In genomic region chr1:84892657-84893618, GRCh38 we compare ENCODE assay signal across 8 cellular contexts. TPM values are rescaled to one million over a fixed set of nuclear protein-coding genes. Genes with fewer than 3 reads are reported as not detected.
DNase-seq lines count a peak whose midpoint lies in the region; ATAC-seq and TF ChIP-seq lines count a peak whose summit lies in the region.

TSS of gene LPAR3 (minus strand) at chr1:84893206. CDS start at chr1:84866120, 27,086 bp downstream.

- no peaks in the 10 kb centered on the region for H3K27me3 Mint-ChIP-seq in MCF 10A (ENCODE audit: insufficient read depth, unreplicated experiment)

- H3K4me3 Mint-ChIP-seq in MCF 10A (ENCODE audit: unreplicated experiment): peak within 1 kb of the TSS; percentile 65

- no peak within 1 kb of the TSS for H3K27ac Mint-ChIP-seq in MCF 10A (ENCODE audit: low read depth, unreplicated experiment)

- TF ChIP-seq EP300 in suprapubic skin (IDR thresholded peaks at IDR 0.05): no peak

- H3K27ac ChIP-seq in Peyer's patch (no peak within 1 kb of the TSS), suprapubic skin (no peak within 1 kb of the TSS)

- H3K4me1 ChIP-seq in Peyer's patch (peaks cover 0 to 12% (median 2%) of the 10 kb centered on the region in 4 donors), suprapubic skin (peaks cover 15% of the 10 kb centered on the region)

- DNase-seq in H7 (peak; percentile 90), Peyer's patch (no peak), MCF 10A (ENCODE audit: unreplicated experiment) (no peak), lower leg skin (ENCODE audit: low spot score in 2 of 2) (no peak), suprapubic skin (ENCODE audit: low spot score in 2 of 2) (no peak), middle frontal gyrus (ENCODE audit: extremely low spot score, low spot score) (no peak)

- no peak for TF ChIP-seq CTCF in Peyer's patch (IDR thresholded peaks at IDR 0.05)
- TF ChIP-seq CTCF in MCF 10A (IDR thresholded peaks at IDR 0.05; ENCODE audit: unreplicated experiment): no peak
- TF ChIP-seq CTCF in lower leg skin (IDR thresholded peaks at IDR 0.05): no peak
- TF ChIP-seq CTCF in suprapubic skin (IDR thresholded peaks at IDR 0.05): no peak

- no peaks in the 10 kb centered on the region for H3K36me3 Mint-ChIP-seq in MCF 10A (ENCODE audit: insufficient read depth, unreplicated experiment)

- no peaks in the 10 kb centered on the region for H3K9me3 ChIP-seq in Peyer's patch
- H3K9me3 ChIP-seq in suprapubic skin: no peaks in the 10 kb centered on the region

- TF ChIP-seq POLR2A in Peyer's patch (IDR thresholded peaks at IDR 0.05) (no peak), lower leg skin (IDR thresholded peaks at IDR 0.05) (no peak), suprapubic skin (IDR thresholded peaks at IDR 0.05) (no peak)

- CTCF ChIA-PET in MCF 10A (lab: Yijun Ruan, JAX): interaction anchor here (0.6 kb wide), 1 partner anchor 119 kb away, joined by 3 read pairs; no protein-coding TSS in a partner anchor

- WGBS in lower leg skin, 2 donors: 0 to 1% methylated on average over 20 to 38 of the region's 97 CpGs
- 2% methylated on average over 16 of the region's 97 CpGs for WGBS in suprapubic skin

- BruUV-seq in MCF 10A (replicated peaks; lab: Mats Ljungman, UMichigan): no TSS peak

- H3K36me3 ChIP-seq in H7 (replicated peaks; ENCODE audit: control insufficient read depth, insufficient read depth, low read length): no peaks in the 10 kb centered on the region; the same call in 1 of the 2 replicates
- no peaks in the 10 kb centered on the region for H3K36me3 ChIP-seq in Peyer's patch
- no peaks in the 10 kb centered on the region for H3K36me3 ChIP-seq in suprapubic skin

- no peaks in the 10 kb centered on the region for H3K9me3 Mint-ChIP-seq in MCF 10A (ENCODE audit: unreplicated experiment)

- POLR2A ChIA-PET in MCF 10A (lab: Yijun Ruan, JAX): no interaction called here

- H3K4me1 Mint-ChIP-seq in MCF 10A (ENCODE audit: insufficient read depth, unreplicated experiment): peaks cover 9% of the 10 kb centered on the region

- intact Hi-C loops in MCF 10A (cut with micrococcal nuclease) (no loop called here), lower leg skin (cut with DNase I; ENCODE audit: low total_unique reads) (no loop called here)

- ATAC-seq in GM18868 (IDR thresholded peaks at IDR 0.05; ENCODE audit: unreplicated experiment) (no peak), HG03045 (IDR thresholded peaks at IDR 0.05; ENCODE audit: unreplicated experiment) (no peak)

- H3K4me3 ChIP-seq in H7 (ENCODE audit: insufficient read depth, low read depth, low read length) (peak within 1 kb of the TSS; percentile 83), Peyer's patch (peak within 1 kb of the TSS in 3 of 4 donors; percentile 18 to 38 (median 36)), lower leg skin (ENCODE audit: low read depth, poor library complexity, severe bottlenecking) (peak within 1 kb of the TSS; percentile 33), suprapubic skin (peak within 1 kb of the TSS; percentile 61)

- H3K27me3 ChIP-seq in H7 (ENCODE audit: control insufficient read depth, insufficient read depth, low read length) (peaks cover 20% of the 10 kb centered on the region), Peyer's patch (peaks cover 0 to 12% of the 10 kb centered on the region in 2 donors), suprapubic skin (peaks cover 29% of the 10 kb centered on the region)

RNA-seq across cellular contexts. Expression of gene LPAR3, which starts in this region (rescaled TPM):
- total RNA-seq in H7 (2014; rRNA removed; shearing (Covaris generic)): 37.8 and 46.3 TPM in 2 replicates
- total RNA-seq in Peyer's patch (1 to 10 TPM in 1 of 4 donors, not detected in 3; 9.1 TPM), MCF 10A (2022) (1.0 and 1.1 TPM in 2 replicates), lower leg skin (10 to 100 TPM; 13.0 to 19.0 (median 14.5) TPM), suprapubic skin (10 to 100 TPM; 13.9 to 25.1 (median 17.7) TPM)

Comparison
In these comparisons a context has a peak if more than half of its experiments do, and no peak if none do; other contexts are left out.
1. H3K4me3 ChIP-seq: peak in every context shown above with its lines; median percentile 83 in H7; 61 in suprapubic skin; 36 in Peyer's patch; 33 in lower leg skin.